Comparison of ENCODE assay signal across 11 cellular contexts in genomic region chr1:40901886-40902633, GRCh38. TPM values are rescaled to one million over a fixed set of nuclear protein-coding genes. Genes with fewer than 3 reads are reported as not detected.
DNase-seq lines count a peak whose midpoint lies in the region; ATAC-seq and TF ChIP-seq lines count a peak whose summit lies in the region.
"Had no signal": no experiment of that assay in that cellular context is flagged by ENCODE, and none has a peak within 500 bp of the region (broad histone marks: within the 10 kb centered on the region; RNA-seq: fewer than 3 reads in every experiment).

No MANE protein-coding gene starts in this region.

- no peaks in the 10 kb centered on the region for H3K9me3 ChIP-seq in subcutaneous abdominal adipose tissue (ENCODE audit: control insufficient read depth in 5 of 5, low read length in 5 of 5)

- POLR2A ChIA-PET in HEK293T (lab: Yijun Ruan, JAX): interaction anchor here (0.6 kb wide), 1 partner anchor 494 kb away, joined by 3 read pairs; no protein-coding TSS in a partner anchor

- H3K9ac ChIP-seq in subcutaneous abdominal adipose tissue (ENCODE audit: low read length in 5 of 5): no peak overlapping the region

- DNase-seq in HCEC 1CT (peak; percentile 53), astrocyte of the hippocampus (ENCODE audit: low read depth, low spot score) (peak; percentile 56), left cardiac atrium (peak; percentile 31), NCI-H2171 treated with DMSO at 0.1 percent for 48 hours (lab: John Stamatoyannopoulos, UW) (no peak), HEK293T (ENCODE audit: extremely low spot score) (no peak), NCI-H1417 (lab: John Stamatoyannopoulos, UW) (no peak), NCI-H1092 treated with DMSO at 0.1 percent for 48 hours (lab: John Stamatoyannopoulos, UW) (no peak)
- DNase-seq: endodermal cell, H7, RPMI8226 had no signal

- intact Hi-C loops in left cardiac atrium (cut with DNase I): no loop called here

- CTCF ChIA-PET in HEK293T (lab: Yijun Ruan, JAX): no interaction called here

- H3K36me3 ChIP-seq in subcutaneous abdominal adipose tissue (ENCODE audit: control insufficient read depth in 5 of 5, insufficient read depth in 5 of 5, low read length in 5 of 5): no peaks in the 10 kb centered on the region

- peak; percentile 65 to 70 for ATAC-seq in left cardiac atrium

- H3K27me3 ChIP-seq in subcutaneous abdominal adipose tissue (ENCODE audit: control insufficient read depth in 5 of 5, insufficient read depth in 4 of 5, low read length in 5 of 5): no peaks in the 10 kb centered on the region

- H3K27ac ChIP-seq in subcutaneous abdominal adipose tissue (ENCODE audit: low read depth, low read length): peak overlapping the region; percentile 49

- peaks cover 0 to 13% (median 10%) of the 10 kb centered on the region in 5 donors for H3K4me1 ChIP-seq in subcutaneous abdominal adipose tissue (ENCODE audit: control insufficient read depth in 5 of 5, insufficient read depth in 5 of 5, low read length in 5 of 5)

- no peak overlapping the region for H3K4me3 ChIP-seq in subcutaneous abdominal adipose tissue (ENCODE audit: low read depth in 1 of 5, low read length in 5 of 5)

TF ChIP-seq in HEK293T, 16 proteins besides CTCF, POLR2A, EP300 and RAD21:
- TF ChIP-seq SP1 (IDR thresholded peaks at IDR 0.05) (no peak), HDGF (IDR thresholded peaks at IDR 0.05; ENCODE audit: borderline replicate concordance) (no peak), ELF4 (IDR thresholded peaks at IDR 0.05) (no peak), FOXA1 (IDR thresholded peaks at IDR 0.05) (no peak), ZNF384 (IDR thresholded peaks at IDR 0.05) (no peak), CTBP1 (IDR thresholded peaks at IDR 0.05; ENCODE audit: borderline replicate concordance) (no peak), SUZ12 (IDR thresholded peaks at IDR 0.05) (no peak), LEF1 (IDR thresholded peaks at IDR 0.05; ENCODE audit: borderline replicate concordance) (no peak), FOXM1 (IDR thresholded peaks at IDR 0.05; ENCODE audit: borderline replicate concordance) (no peak), FOXK2 (IDR thresholded peaks at IDR 0.05) (no peak), TARDBP (IDR thresholded peaks at IDR 0.05) (no peak), ARNT (IDR thresholded peaks at IDR 0.05) (no peak), BHLHE40 (IDR thresholded peaks at IDR 0.05; ENCODE audit: borderline replicate concordance) (no peak), NFRKB (IDR thresholded peaks at IDR 0.05) (no peak), L3MBTL2 (conservative IDR thresholded peaks at IDR 0.05) (no peak), PKNOX1 (IDR thresholded peaks at IDR 0.05) (no peak)

RNA-seq across cellular contexts. Expression of gene CITED4, which starts 39.9 kb away (rescaled TPM):
- 10 to 100 TPM; 22.9 to 26.5 TPM for total RNA-seq in left cardiac atrium

Comparison
In these comparisons a context has a peak if more than half of its experiments do, and no peak if none do; other contexts are left out.
1. DNase-seq: peak in HCEC 1CT (single experiment), astrocyte of the hippocampus (single experiment) and left cardiac atrium (single experiment); none in NCI-H2171 treated with DMSO at 0.1 percent for 48 hours (single experiment), HEK293T (single experiment), NCI-H1417 (0 of 3) and NCI-H1092 treated with DMSO at 0.1 percent for 48 hours (single experiment).